ENCODE assay signal across 8 cellular contexts in the genomic region with DNA sequence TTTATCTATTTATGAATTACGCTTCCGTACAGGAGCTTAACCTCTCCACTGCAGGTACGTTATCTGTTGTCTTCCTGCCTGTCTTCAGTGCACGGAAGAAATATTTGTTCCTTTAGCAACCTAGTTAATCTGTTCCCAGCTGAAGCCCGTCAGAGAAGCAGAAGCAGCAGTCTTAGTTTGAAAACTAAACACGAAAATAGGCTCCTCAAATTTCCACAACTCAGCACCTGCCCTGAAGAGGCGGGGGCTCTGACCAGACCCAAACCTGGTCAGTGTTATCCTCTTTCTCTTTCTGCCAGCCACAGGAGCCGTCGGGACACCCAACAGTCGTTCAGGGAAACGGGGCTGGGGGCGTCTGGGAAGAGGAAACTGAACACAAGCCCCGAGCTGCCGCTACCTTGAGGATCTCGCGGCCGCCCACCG. TPM values are rescaled to one million over a fixed set of nuclear protein-coding genes. Genes with fewer than 3 reads are reported as not detected.
DNase-seq lines count a peak whose midpoint lies in the region; ATAC-seq and TF ChIP-seq lines count a peak whose summit lies in the region.

No MANE protein-coding gene starts in this region.

- H3K36me3 ChIP-seq in stomach = peaks cover 0 to 21% (median 16%) of the 10 kb centered on the region in 4 donors

- H3K9me3 Mint-ChIP-seq in CD14-positive monocyte = peaks cover 0 to 1% (median 0%) of the 10 kb centered on the region in 7 donors
- no peaks in the 10 kb centered on the region for H3K9me3 Mint-ChIP-seq in activated CD8-positive, alpha-beta T cell treated with anti-CD3 and anti-CD28 coated beads for 36 hours

- CTCF ChIA-PET in activated CD8-positive, alpha-beta T cell treated with anti-CD3 and anti-CD28 coated beads for 36 hours (lab: Charles Lee) = interaction anchor here (0.9 to 3.9 kb wide), 9 partner anchors 10 to 51 kb away, joined by 3 to 25 read pairs (median 5); a partner anchor contains a TSS

- peak overlapping the region; percentile 97 to 100 (median 99) for H3K27ac Mint-ChIP-seq in CD14-positive monocyte
- peak overlapping the region; percentile 100 for H3K27ac Mint-ChIP-seq in activated CD8-positive, alpha-beta T cell treated with anti-CD3 and anti-CD28 coated beads for 36 hours

- TF ChIP-seq EP300 in stomach (IDR thresholded peaks at IDR 0.05) = no peak

- H3K9me3 ChIP-seq in stomach = no peaks in the 10 kb centered on the region

- no peak for TF ChIP-seq CTCF in CD14-positive monocyte (IDR thresholded peaks at IDR 0.05)
- TF ChIP-seq CTCF in activated CD8-positive, alpha-beta T cell treated with anti-CD3 and anti-CD28 coated beads for 36 hours (IDR thresholded peaks at IDR 0.05) = no peak
- no peak for TF ChIP-seq CTCF in stomach (IDR thresholded peaks at IDR 0.05)

- no peaks in the 10 kb centered on the region for H3K27me3 ChIP-seq in stomach

- whole genome bisulfite sequencing in stomach, 5 donors = 0 to 1% (median 0%) methylated on average over 15 to 18 of the region's 18 CpGs

- intact Hi-C loops in CD14-positive monocyte (cut with micrococcal nuclease) (no loop called here), stomach (cut with DNase I; ENCODE audit: low total_unique reads) (no loop called here)
- intact Hi-C loops in activated CD8-positive, alpha-beta T cell treated with anti-CD3 and anti-CD28 coated beads for 36 hours (cut with micrococcal nuclease) = no loop called here

- TF ChIP-seq POLR2A in stomach (IDR thresholded peaks at IDR 0.05) = no peak

- DNase-seq in CD14-positive monocyte (ENCODE audit: low spot score) (no peak), iPS-NIHi7 (ENCODE audit: extremely low spot score) (peak; percentile 28), stomach (no peak), mucosa of gallbladder (ENCODE audit: low spot score) (no peak)
- no peak for DNase-seq in activated CD8-positive, alpha-beta T cell treated with anti-CD3 and anti-CD28 coated beads for 36 hours
- no peak for DNase-seq in activated effector memory CD4-positive, alpha-beta T cell treated with anti-CD3 and anti-CD28 coated beads, Interleukin-2, amount 50 U/mL, for 16 hours

- peak overlapping the region; percentile 51 to 80 (median 70) for H3K4me3 ChIP-seq in stomach

- H3K4me1 ChIP-seq in stomach = peaks cover 17 to 42% (median 30%) of the 10 kb centered on the region in 4 donors

- peak overlapping the region; percentile 90 to 97 (median 97) for H3K27ac ChIP-seq in stomach

- POLR2A ChIA-PET in activated CD8-positive, alpha-beta T cell treated with anti-CD3 and anti-CD28 coated beads for 36 hours (lab: Charles Lee) = interaction anchor here (1.4 to 6.4 kb wide), 7 partner anchors 9 to 57 kb away, joined by 5 to 168 read pairs (median 11); a partner anchor contains a TSS

- peak overlapping the region; percentile 92 to 96 for H3K4me3 Mint-ChIP-seq in CD14-positive monocyte
- H3K4me3 Mint-ChIP-seq in activated CD8-positive, alpha-beta T cell treated with anti-CD3 and anti-CD28 coated beads for 36 hours = peak overlapping the region; percentile 88

- H3K36me3 Mint-ChIP-seq in CD14-positive monocyte = peaks cover 23 to 24% of the 10 kb centered on the region in 2 donors
- H3K36me3 Mint-ChIP-seq in activated CD8-positive, alpha-beta T cell treated with anti-CD3 and anti-CD28 coated beads for 36 hours (ENCODE audit: low read depth) = peaks cover 44% of the 10 kb centered on the region

- H3K4me1 Mint-ChIP-seq in CD14-positive monocyte = peaks cover 30% of the 10 kb centered on the region
- H3K4me1 Mint-ChIP-seq in activated CD8-positive, alpha-beta T cell treated with anti-CD3 and anti-CD28 coated beads for 36 hours (ENCODE audit: low read depth) = peaks cover 38% of the 10 kb centered on the region

- peaks cover 0 to 4% (median 0%) of the 10 kb centered on the region in 3 donors for H3K27me3 Mint-ChIP-seq in CD14-positive monocyte (ENCODE audit: low read depth in 3 of 3)
- H3K27me3 Mint-ChIP-seq in activated CD8-positive, alpha-beta T cell treated with anti-CD3 and anti-CD28 coated beads for 36 hours = no peaks in the 10 kb centered on the region

- peak; percentile 9 for ATAC-seq in GM19438 (IDR thresholded peaks at IDR 0.05; ENCODE audit: low read depth, unreplicated experiment)
- ATAC-seq in HG03460 (IDR thresholded peaks at IDR 0.05; ENCODE audit: unreplicated experiment) = peak; percentile 2
- ATAC-seq in activated CD8-positive, alpha-beta T cell treated with anti-CD3 and anti-CD28 coated beads for 36 hours = no peak

RNA-seq across cellular contexts. Expression of a gene that starts 0.4 kb away (rescaled TPM):
- polyA plus RNA-seq in CD14-positive monocyte (10 to 100 TPM; 22.0 to 23.6 TPM), stomach (1 to 10 TPM; 5.7 to 8.4 (median 5.9) TPM)
- 10 to 100 TPM; 55.5 to 62.7 TPM for total RNA-seq in activated CD8-positive, alpha-beta T cell treated with anti-CD3 and anti-CD28 coated beads for 36 hours
- total RNA-seq in stomach (10 to 100 TPM in 2 of 5 donors, 1 to 10 TPM in 2, not detected in 1; 1.2 to 15.1 (median 9.0) TPM), mucosa of gallbladder (34.5 TPM)

RNA-seq across cellular contexts. Expression of a gene that starts 1.0 kb away (rescaled TPM):
- polyA plus RNA-seq in CD14-positive monocyte (under 1 TPM in 1 of 2 donors, not detected in 1; 0.29 TPM), stomach (1 to 10 TPM in 2 of 3 donors, under 1 TPM in 1; 0.15 to 3.6 (median 2.9) TPM)
- 10 to 100 TPM; 94.2 to 95.2 TPM for total RNA-seq in activated CD8-positive, alpha-beta T cell treated with anti-CD3 and anti-CD28 coated beads for 36 hours
- total RNA-seq in stomach (10 to 100 TPM in 2 of 5 donors, 1 to 10 TPM in 3; 1.7 to 37.5 (median 5.8) TPM), mucosa of gallbladder (1.8 TPM)

RNA-seq across cellular contexts. Expression of a gene that starts 22.1 kb away (rescaled TPM):
- polyA plus RNA-seq in CD14-positive monocyte = 10 to 100 TPM; 46.0 to 48.9 TPM
- 100 to 1,000 TPM; 134 to 139 TPM for total RNA-seq in activated CD8-positive, alpha-beta T cell treated with anti-CD3 and anti-CD28 coated beads for 36 hours
- total RNA-seq in stomach = 100 to 1,000 TPM in 3 of 5 donors, 10 to 100 TPM in 2; 57.1 to 196 (median 131) TPM
- polyA plus RNA-seq in stomach = 100 to 1,000 TPM; 103 to 252 (median 122) TPM
- 173 TPM for total RNA-seq in mucosa of gallbladder

RNA-seq across cellular contexts. Expression of a gene that starts 45.9 kb away (rescaled TPM):
- polyA plus RNA-seq in CD14-positive monocyte = 100 to 1,000 TPM; 142 to 165 TPM
- 10 to 100 TPM; 71.5 to 71.6 TPM for total RNA-seq in activated CD8-positive, alpha-beta T cell treated with anti-CD3 and anti-CD28 coated beads for 36 hours
- 10 to 100 TPM in 4 of 5 donors, 1 to 10 TPM in 1; 6.7 to 84.3 (median 32.6) TPM for total RNA-seq in stomach
- 10 to 100 TPM; 38.4 to 65.1 (median 47.2) TPM for polyA plus RNA-seq in stomach
- total RNA-seq in mucosa of gallbladder = 65.3 TPM
